ENCODE assay signal across 10 cellular contexts in genomic region chr10:62109532-62110293, GRCh38.
DNase-seq lines count a peak whose midpoint lies in the region; ATAC-seq and TF ChIP-seq lines count a peak whose summit lies in the region.
"Had no signal": no experiment of that assay in that cellular context is flagged by ENCODE, and none has a peak within 500 bp of the region (broad histone marks: within the 10 kb centered on the region; RNA-seq: fewer than 3 reads in every experiment).

No MANE protein-coding gene starts in this region.

- H3K4me3 ChIP-seq in aorta (ENCODE audit: low read length in 2 of 2) = no peak overlapping the region
- H3K4me3 ChIP-seq in colonic mucosa = no peak overlapping the region
- H3K4me3 ChIP-seq: HAP-1 had no signal

- WGBS in aorta, 2 donors = 98 to 100% methylated on average over 1 of the region's 1 CpG

- intact Hi-C loops in aorta (cut with DNase I) (no loop called here), colonic mucosa (cut with DNase I) (no loop called here), posterior cingulate gyrus (cut with DNase I) (no loop called here)

- H3K9me3 ChIP-seq in aorta (ENCODE audit: control insufficient read depth, low read length) (no peaks in the 10 kb centered on the region), colonic mucosa (no peaks in the 10 kb centered on the region)
- H3K9me3 ChIP-seq: HAP-1 had no signal

- no peak for TF ChIP-seq CTCF in colonic mucosa (IDR thresholded peaks at IDR 0.05)

- peak; percentile 91 for ATAC-seq in GM18517 (IDR thresholded peaks at IDR 0.05; ENCODE audit: unreplicated experiment)
- peak; percentile 78 for ATAC-seq in GM21576 (IDR thresholded peaks at IDR 0.05; ENCODE audit: unreplicated experiment)
- peak; percentile 81 for ATAC-seq in HG03558 (IDR thresholded peaks at IDR 0.05; ENCODE audit: extremely low read depth, unreplicated experiment)
- no peak for ATAC-seq in aorta (ENCODE audit: low FRiP score)

- H3K4me1 ChIP-seq in aorta (ENCODE audit: control insufficient read depth in 1 of 2, insufficient read depth in 2 of 2, low read length in 2 of 2) (no peaks in the 10 kb centered on the region), colonic mucosa (no peaks in the 10 kb centered on the region)
- H3K4me1 ChIP-seq: HAP-1 had no signal

- no peak overlapping the region for H3K9ac ChIP-seq in colonic mucosa (ENCODE audit: low read depth in 2 of 2, low read length in 2 of 2)

- H3K36me3 ChIP-seq in aorta (ENCODE audit: control insufficient read depth in 1 of 2, insufficient read depth in 2 of 2, low read length in 1 of 2) (no peaks in the 10 kb centered on the region), colonic mucosa (no peaks in the 10 kb centered on the region)
- H3K36me3 ChIP-seq: HAP-1 had no signal

- H3K27me3 ChIP-seq in aorta (ENCODE audit: control insufficient read depth in 1 of 2, insufficient read depth in 2 of 2, low read length in 1 of 2) (no peaks in the 10 kb centered on the region), colonic mucosa (no peaks in the 10 kb centered on the region)

- DNase-seq in germinal center (ENCODE audit: low spot score) (peak; percentile 57), aorta (no peak), colonic mucosa (no peak), NCI-H345 treated with DMSO at 0.1 percent for 48 hours (lab: John Stamatoyannopoulos, UW; ENCODE audit: unreplicated experiment) (no peak), posterior cingulate gyrus (no peak)
- DNase-seq: left cardiac atrium had no signal

- H3K27ac ChIP-seq in aorta (ENCODE audit: low read depth in 1 of 2, low read length in 2 of 2) (no peak overlapping the region), colonic mucosa (no peak overlapping the region)
